3 cellular contexts compared by ENCODE assay signal in the genomic region with DNA sequence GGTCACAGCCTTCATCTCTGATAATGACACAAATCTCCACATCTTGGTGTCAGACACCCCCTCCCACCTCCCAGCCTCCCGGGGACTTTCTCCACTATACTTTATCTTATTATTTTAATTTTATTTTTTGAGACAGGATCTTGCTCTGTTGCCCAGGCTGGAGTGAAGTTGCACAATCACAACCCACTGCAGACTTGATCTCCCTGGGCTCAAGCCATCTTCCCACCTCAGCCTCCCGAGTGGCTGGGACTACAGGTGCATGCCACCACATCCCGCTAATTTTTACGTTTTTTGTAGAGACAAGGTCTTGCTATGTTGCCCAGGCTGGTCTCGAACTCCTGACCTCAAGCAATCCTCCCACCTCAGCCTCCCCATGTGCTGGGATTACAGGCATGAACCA.
TF ChIP-seq lines count a peak whose summit lies in the region.

No MANE protein-coding gene starts in this region.

TF ChIP-seq in HEK293, 187 proteins besides CTCF, POLR2A, EP300 and RAD21:
- TF ChIP-seq ZNF121 (tag by site-specific recombination; IDR thresholded peaks at IDR 0.05): peak; percentile 94
TF ChIP-seq in HEK293: peak in this region for 1; not testable (repeated sequence) for 186.

TF ChIP-seq in K562, 482 proteins besides CTCF, POLR2A, EP300 and RAD21:
- TF ChIP-seq ZNF121 (CRISPR knock-in tag; conservative IDR thresholded peaks at IDR 0.05) (peak; percentile 97), ADNP (tag; IDR thresholded peaks at IDR 0.05) (peak; percentile 66; the same call in 1 of the 2 replicates), KDM1A (IDR thresholded peaks at IDR 0.05) (peak; percentile 13 to 41; a peak in 1 of 4 replicates), BCOR (IDR thresholded peaks at IDR 0.05) (peak; percentile 69), CEBPB (tag; IDR thresholded peaks at IDR 0.05) (peak; percentile 80), RBM25 (IDR thresholded peaks at IDR 0.05; ENCODE audit: low read depth, low read length, severe bottlenecking) (peak; percentile 8)

TF ChIP-seq in HepG2, 621 proteins besides CTCF, POLR2A, EP300 and RAD21:
- peak; percentile 18; the same call in 1 of the 2 replicates for TF ChIP-seq CEBPB (IDR thresholded peaks at IDR 0.05; ENCODE audit: borderline replicate concordance, low read depth, low read length)
- peak; percentile 58; the same call in 1 of the 2 replicates for TF ChIP-seq ZNF121 (CRISPR knock-in tag; IDR thresholded peaks at IDR 0.05)
